ENCODE assay signal across 1 cellular context in genomic region chr10:119650692-119651513, GRCh38.
TF ChIP-seq lines count a peak whose summit lies in the region.

BAG3 (plus strand) TSS chr10:119651380; CDS start chr10:119651676, 296 bp downstream.

TF ChIP-seq in K562, 482 proteins besides CTCF, POLR2A, EP300 and RAD21 (continued from another document and continues in another):
- TF ChIP-seq, protein P1, sequence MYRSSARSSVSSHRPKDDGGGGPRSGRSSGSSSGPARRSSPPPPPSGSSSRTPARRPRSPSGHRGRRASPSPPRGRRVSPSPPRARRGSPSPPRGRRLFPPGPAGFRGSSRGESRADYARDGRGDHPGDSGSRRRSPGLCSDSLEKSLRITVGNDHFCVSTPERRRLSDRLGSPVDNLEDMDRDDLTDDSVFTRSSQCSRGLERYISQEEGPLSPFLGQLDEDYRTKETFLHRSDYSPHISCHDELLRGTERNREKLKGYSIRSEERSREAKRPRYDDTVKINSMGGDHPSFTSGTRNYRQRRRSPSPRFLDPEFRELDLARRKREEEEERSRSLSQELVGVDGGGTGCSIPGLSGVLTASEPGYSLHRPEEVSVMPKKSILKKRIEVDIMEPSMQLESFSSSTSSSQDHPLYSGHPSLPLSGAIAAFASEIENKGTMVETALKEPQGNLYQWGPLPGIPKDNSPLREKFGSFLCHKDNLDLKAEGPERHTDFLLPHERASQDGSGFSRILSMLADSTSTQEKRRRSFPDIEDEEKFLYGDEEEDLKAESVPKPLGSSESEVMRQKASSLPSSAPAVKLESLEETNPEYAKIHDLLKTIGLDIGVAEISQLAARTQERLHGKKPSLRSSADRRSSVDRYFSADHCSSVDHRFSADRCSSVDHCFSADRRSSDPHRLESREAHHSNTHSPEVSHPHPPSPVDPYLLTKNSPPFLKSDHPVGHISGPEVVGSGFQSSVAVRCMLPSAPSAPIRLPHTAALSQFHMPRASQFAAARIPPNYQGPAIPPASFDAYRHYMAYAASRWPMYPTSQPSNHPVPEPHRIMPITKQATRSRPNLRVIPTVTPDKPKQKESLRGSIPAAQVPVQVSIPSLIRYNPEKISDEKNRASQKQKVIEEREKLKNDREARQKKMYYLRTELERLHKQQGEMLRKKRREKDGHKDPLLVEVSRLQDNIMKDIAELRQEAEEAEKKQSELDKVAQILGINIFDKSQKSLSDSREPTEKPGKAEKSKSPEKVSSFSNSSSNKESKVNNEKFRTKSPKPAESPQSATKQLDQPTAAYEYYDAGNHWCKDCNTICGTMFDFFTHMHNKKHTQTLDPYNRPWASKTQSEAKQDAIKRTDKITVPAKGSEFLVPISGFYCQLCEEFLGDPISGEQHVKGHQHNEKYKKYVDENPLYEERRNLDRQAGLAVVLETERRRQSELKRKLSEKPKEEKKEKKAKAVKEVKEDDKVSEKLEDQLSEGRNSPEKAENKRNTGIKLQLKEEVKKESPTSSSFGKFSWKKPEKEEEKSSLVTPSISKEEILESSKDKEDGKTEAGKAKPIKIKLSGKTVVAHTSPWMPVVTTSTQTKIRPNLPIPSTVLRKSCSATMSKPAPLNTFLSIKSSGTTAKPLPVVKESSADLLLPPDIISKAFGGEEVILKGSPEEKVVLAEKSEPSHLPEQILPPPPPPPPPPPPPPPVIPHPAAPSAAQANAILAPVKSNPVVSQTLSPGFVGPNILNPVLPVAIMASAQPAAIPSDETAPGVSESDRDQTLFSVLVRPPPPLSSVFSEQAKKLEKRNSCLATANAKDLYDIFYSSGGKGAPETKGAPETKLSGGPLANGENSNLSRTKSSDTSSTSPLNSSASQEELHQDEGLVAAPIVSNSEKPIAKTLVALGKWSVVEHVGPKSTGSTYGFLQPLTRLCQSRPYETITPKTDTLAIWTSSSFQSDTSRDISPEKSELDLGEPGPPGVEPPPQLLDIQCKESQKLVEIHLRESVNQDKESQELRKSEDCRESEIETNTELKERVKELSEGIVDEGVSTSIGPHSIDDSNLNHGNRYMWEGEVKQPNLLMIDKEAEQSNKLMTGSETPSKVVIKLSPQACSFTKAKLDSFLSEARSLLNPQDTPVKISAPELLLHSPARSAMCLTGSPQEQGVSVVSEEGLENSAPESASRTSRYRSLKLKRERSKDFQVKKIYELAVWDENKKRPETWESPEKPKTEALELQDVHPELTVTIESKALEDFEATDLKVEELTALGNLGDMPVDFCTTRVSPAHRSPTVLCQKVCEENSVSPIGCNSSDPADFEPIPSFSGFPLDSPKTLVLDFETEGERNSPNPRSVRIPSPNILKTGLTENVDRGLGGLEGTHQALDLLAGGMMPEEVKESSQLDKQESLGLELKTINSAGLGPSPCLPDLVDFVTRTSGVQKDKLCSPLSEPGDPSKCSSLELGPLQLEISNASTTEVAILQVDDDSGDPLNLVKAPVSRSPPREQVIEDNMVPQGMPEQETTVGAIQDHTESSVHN (IDR thresholded peaks at IDR 0.05; ENCODE audit: borderline replicate concordance in 1 of 2, low read depth in 1 of 2): no peak
- TF ChIP-seq STAT6 (CRISPR knock-in tag; IDR thresholded peaks at IDR 0.05): no peak
- no peak for TF ChIP-seq SPI1 (IDR thresholded peaks at IDR 0.05; ENCODE audit: borderline replicate concordance, low read depth, low read length)
- no peak for TF ChIP-seq MEIS2 (IDR thresholded peaks at IDR 0.05; ENCODE audit: partially characterized antibody)
- no peak for TF ChIP-seq HDAC2 (IDR thresholded peaks at IDR 0.05)
- no peak for TF ChIP-seq CBX2 (IDR thresholded peaks at IDR 0.05; ENCODE audit: insufficient read depth, low read length, poor library complexity, severe bottlenecking)
- TF ChIP-seq RUNX1 (IDR thresholded peaks at IDR 0.05; ENCODE audit: low read depth): no peak
- no peak for TF ChIP-seq TRIM24 (IDR thresholded peaks at IDR 0.05)
- no peak for TF ChIP-seq ZNF77 (CRISPR knock-in tag; IDR thresholded peaks at IDR 0.05)
- peak; percentile 68 for TF ChIP-seq RBFOX2 (IDR thresholded peaks at IDR 0.05; ENCODE audit: low read depth, low read length)
- TF ChIP-seq RFX5 (IDR thresholded peaks at IDR 0.05; ENCODE audit: low read depth, low read length): no peak
- TF ChIP-seq ARID1B (IDR thresholded peaks at IDR 0.05): no peak
- TF ChIP-seq, protein P2, sequence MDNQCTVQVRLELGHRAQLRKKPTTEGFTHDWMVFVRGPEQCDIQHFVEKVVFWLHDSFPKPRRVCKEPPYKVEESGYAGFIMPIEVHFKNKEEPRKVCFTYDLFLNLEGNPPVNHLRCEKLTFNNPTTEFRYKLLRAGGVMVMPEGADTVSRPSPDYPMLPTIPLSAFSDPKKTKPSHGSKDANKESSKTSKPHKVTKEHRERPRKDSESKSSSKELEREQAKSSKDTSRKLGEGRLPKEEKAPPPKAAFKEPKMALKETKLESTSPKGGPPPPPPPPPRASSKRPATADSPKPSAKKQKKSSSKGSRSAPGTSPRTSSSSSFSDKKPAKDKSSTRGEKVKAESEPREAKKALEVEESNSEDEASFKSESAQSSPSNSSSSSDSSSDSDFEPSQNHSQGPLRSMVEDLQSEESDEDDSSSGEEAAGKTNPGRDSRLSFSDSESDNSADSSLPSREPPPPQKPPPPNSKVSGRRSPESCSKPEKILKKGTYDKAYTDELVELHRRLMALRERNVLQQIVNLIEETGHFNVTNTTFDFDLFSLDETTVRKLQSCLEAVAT (IDR thresholded peaks at IDR 0.05): no peak
- TF ChIP-seq ZNF23 (CRISPR knock-in tag; IDR thresholded peaks at IDR 0.05): no peak
- no peak for TF ChIP-seq JUNB (CRISPR knock-in tag; conservative IDR thresholded peaks at IDR 0.05)
- TF ChIP-seq, protein P3, sequence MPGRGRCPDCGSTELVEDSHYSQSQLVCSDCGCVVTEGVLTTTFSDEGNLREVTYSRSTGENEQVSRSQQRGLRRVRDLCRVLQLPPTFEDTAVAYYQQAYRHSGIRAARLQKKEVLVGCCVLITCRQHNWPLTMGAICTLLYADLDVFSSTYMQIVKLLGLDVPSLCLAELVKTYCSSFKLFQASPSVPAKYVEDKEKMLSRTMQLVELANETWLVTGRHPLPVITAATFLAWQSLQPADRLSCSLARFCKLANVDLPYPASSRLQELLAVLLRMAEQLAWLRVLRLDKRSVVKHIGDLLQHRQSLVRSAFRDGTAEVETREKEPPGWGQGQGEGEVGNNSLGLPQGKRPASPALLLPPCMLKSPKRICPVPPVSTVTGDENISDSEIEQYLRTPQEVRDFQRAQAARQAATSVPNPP (IDR thresholded peaks at IDR 0.05; ENCODE audit: borderline replicate concordance, insufficient read depth, insufficient read length): no peak
- TF ChIP-seq PTTG1 (tag; IDR thresholded peaks at IDR 0.05; ENCODE audit: low read depth): no peak
- TF ChIP-seq ZNF232 (CRISPR knock-in tag; IDR thresholded peaks at IDR 0.05): no peak
- TF ChIP-seq ETS1 (conservative IDR thresholded peaks at IDR 0.05; ENCODE audit: control insufficient read depth, low read depth, low read length): no peak; the same call in 1 of the 2 replicates
- TF ChIP-seq ZNF695 (CRISPR knock-in tag; IDR thresholded peaks at IDR 0.05): no peak
- TF ChIP-seq FOXM1 (IDR thresholded peaks at IDR 0.05; ENCODE audit: low read depth): no peak
- no peak for TF ChIP-seq FOXM1 (CRISPR knock-in tag; IDR thresholded peaks at IDR 0.05; ENCODE audit: low read depth)
- no peak for TF ChIP-seq ZNF217 (CRISPR knock-in tag; IDR thresholded peaks at IDR 0.05)
- TF ChIP-seq CXXC5 (CRISPR knock-in tag; IDR thresholded peaks at IDR 0.05): 0 out of 2 replicates have a peak, but pooled peaks have one; percentile 44
- no peak for TF ChIP-seq ZNF282 (CRISPR knock-in tag; IDR thresholded peaks at IDR 0.05)
- no peak for TF ChIP-seq POLR3G (IDR thresholded peaks at IDR 0.05; ENCODE audit: extremely low read depth, insufficient read length, insufficient replicate concordance)
- no peak for TF ChIP-seq BACH1 (tag; IDR thresholded peaks at IDR 0.05)
- TF ChIP-seq RREB1 (CRISPR knock-in tag; IDR thresholded peaks at IDR 0.05): no peak
- peak; percentile 91; the same call in 1 of the 2 replicates for TF ChIP-seq ZBTB7A (IDR thresholded peaks at IDR 0.05; ENCODE audit: borderline replicate concordance, control insufficient read depth, low read depth, low read length)
- TF ChIP-seq MAX (CRISPR knock-in tag; IDR thresholded peaks at IDR 0.05): peak; percentile 35; the same call in 1 of the 2 replicates
- TF ChIP-seq, protein P4, sequence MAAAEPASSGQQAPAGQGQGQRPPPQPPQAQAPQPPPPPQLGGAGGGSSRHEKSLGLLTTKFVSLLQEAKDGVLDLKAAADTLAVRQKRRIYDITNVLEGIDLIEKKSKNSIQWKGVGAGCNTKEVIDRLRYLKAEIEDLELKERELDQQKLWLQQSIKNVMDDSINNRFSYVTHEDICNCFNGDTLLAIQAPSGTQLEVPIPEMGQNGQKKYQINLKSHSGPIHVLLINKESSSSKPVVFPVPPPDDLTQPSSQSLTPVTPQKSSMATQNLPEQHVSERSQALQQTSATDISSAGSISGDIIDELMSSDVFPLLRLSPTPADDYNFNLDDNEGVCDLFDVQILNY (CRISPR knock-in tag; IDR thresholded peaks at IDR 0.05): no peak
- TF ChIP-seq SMARCE1 (IDR thresholded peaks at IDR 0.05): no peak
- no peak for TF ChIP-seq ZNF143 (CRISPR knock-in tag; IDR thresholded peaks at IDR 0.05)
- TF ChIP-seq NFATC3 (IDR thresholded peaks at IDR 0.05): no peak
- TF ChIP-seq ZNF717 (CRISPR knock-in tag; IDR thresholded peaks at IDR 0.05): no peak
- TF ChIP-seq, protein P5, sequence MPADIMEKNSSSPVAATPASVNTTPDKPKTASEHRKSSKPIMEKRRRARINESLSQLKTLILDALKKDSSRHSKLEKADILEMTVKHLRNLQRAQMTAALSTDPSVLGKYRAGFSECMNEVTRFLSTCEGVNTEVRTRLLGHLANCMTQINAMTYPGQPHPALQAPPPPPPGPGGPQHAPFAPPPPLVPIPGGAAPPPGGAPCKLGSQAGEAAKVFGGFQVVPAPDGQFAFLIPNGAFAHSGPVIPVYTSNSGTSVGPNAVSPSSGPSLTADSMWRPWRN (IDR thresholded peaks at IDR 0.05; ENCODE audit: low read depth): no peak
- TF ChIP-seq NUFIP1 (IDR thresholded peaks at IDR 0.05; ENCODE audit: partially characterized antibody): no peak
- TF ChIP-seq FUS (optimal IDR thresholded peaks at IDR 0.05; ENCODE audit: low read depth, low read length): no peak
- TF ChIP-seq SP1 (CRISPR knock-in tag; IDR thresholded peaks at IDR 0.05): 0 out of 2 replicates have a peak, but pooled peaks have one; percentile 26
